In the genomic region with DNA sequence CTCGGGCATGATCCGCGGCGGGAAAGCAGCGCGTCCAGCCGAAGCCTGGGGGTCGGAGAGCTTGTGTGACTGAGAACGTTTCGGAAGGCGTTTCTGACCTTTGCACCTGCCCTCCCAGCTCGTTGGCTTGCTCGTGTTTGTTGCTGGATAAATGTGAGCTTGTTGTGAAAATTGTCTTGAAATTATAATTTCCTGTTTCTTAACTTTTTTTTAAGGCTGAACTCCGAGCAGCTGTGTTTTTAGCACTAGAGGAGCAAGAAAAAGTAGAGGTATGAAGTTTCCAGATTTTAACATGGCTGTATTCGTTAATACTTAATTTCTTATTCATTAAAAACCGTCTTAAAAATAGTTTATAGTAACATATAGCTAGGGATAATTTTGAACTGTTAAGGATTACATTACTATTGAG, we compare ENCODE assay signal across 7 cellular contexts. TPM values are rescaled to one million over a fixed set of nuclear protein-coding genes. Genes with fewer than 3 reads are reported as not detected.
A peak's percentile ranks its signal among the peaks of the same experiment; 100 is the strongest.
DNase-seq lines count a peak whose midpoint lies in the region; ATAC-seq, FAIRE-seq and TF ChIP-seq lines count a peak whose summit lies in the region.

No MANE protein-coding gene starts in this region.

- H2AK5ac ChIP-seq in H9 (ENCODE audit: insufficient read length, low read length): no peak overlapping the region

- H3K18ac ChIP-seq in H9 (ENCODE audit: insufficient read length, low read depth, low read length): no peak overlapping the region

- H3K36me3 Mint-ChIP-seq in H9 (ENCODE audit: insufficient read depth in 1 of 3, low read depth in 3 of 3): peaks cover 14 to 41% (median 36%) of the 10 kb centered on the region in 3 experiments

- H3K4me2 ChIP-seq in H9 (ENCODE audit: insufficient read depth, insufficient read length, low read length): peak overlapping the region; percentile 92

- no peak overlapping the region for H3T11ph ChIP-seq in H9 (ENCODE audit: low read length)

- TF ChIP-seq CTCF in H9 (conservative IDR thresholded peaks at IDR 0.05) (no peak), RWPE1 (conservative IDR thresholded peaks at IDR 0.05; ENCODE audit: low read depth) (no peak), esophagus squamous epithelium (IDR thresholded peaks at IDR 0.05) (no peak), pancreas (IDR thresholded peaks at IDR 0.05) (no peak), GM13977 (IDR thresholded peaks at IDR 0.05; ENCODE audit: extremely low read depth, insufficient read depth, missing control alignments) (no peak)

- no peak overlapping the region for H2BK20ac ChIP-seq in H9 (ENCODE audit: low read depth, low read length, poor library complexity, severe bottlenecking)

- H3K4me1 Mint-ChIP-seq in H9: peaks cover 21 to 25% of the 10 kb centered on the region in 2 experiments

- CTCF ChIA-PET in RWPE1 (lab: Yijun Ruan, JAX): interaction anchor here (1.6 to 2.1 kb wide), 2 partner anchors 142 to 143 kb away, joined by 4 to 5 read pairs; no protein-coding TSS in a partner anchor

- POLR2A ChIA-PET in RWPE1 (lab: Yijun Ruan, JAX; ENCODE audit: low non-redundant PET): interaction anchor here (0.6 kb wide), 1 partner anchor 12 kb away, joined by 3 read pairs; no protein-coding TSS in a partner anchor

- no peak overlapping the region for H4K91ac ChIP-seq in H9 (ENCODE audit: insufficient read length, low read depth, low read length)

- H3K9me3 Mint-ChIP-seq in H9: no peaks in the 10 kb centered on the region

- H3K14ac ChIP-seq in H9 (ENCODE audit: insufficient read depth, low read length): no peak overlapping the region

- peak overlapping the region; percentile 87 for H3K9ac ChIP-seq in H9 (ENCODE audit: extremely low read depth, insufficient read length, low read length)

- no peak for TF ChIP-seq POLR2A in esophagus squamous epithelium (IDR thresholded peaks at IDR 0.05)

- DNase-seq in H9 (no peak), RWPE1 (ENCODE audit: low spot score) (no peak), esophagus squamous epithelium (lab: John Stamatoyannopoulos, UW) (no peak), pancreas (no peak), middle frontal gyrus (ENCODE audit: extremely low spot score, low spot score) (no peak), GM13977 (ENCODE audit: low spot score) (no peak)

- no peak overlapping the region for H3K56ac ChIP-seq in H9 (ENCODE audit: insufficient read length, low read depth, low read length)

- H3K27me3 Mint-ChIP-seq in H9 (ENCODE audit: low read depth): no peaks in the 10 kb centered on the region

- H2BK15ac ChIP-seq in H9 (ENCODE audit: low read depth, low read length): no peak overlapping the region

- H3K79me1 ChIP-seq in H9 (ENCODE audit: insufficient read depth, low read depth, low read length, poor library complexity, severe bottlenecking): peaks cover 9% of the 10 kb centered on the region

- no peak overlapping the region for H3K27ac ChIP-seq in H9 (ENCODE audit: insufficient read length, low read depth, low read length)
- H3K27ac ChIP-seq in RWPE1: peak overlapping the region; percentile 81
- peak overlapping the region; percentile 71 to 86 (median 82) for H3K27ac ChIP-seq in esophagus squamous epithelium
- H3K27ac ChIP-seq in pancreas: peak overlapping the region in 3 of 4 donors; percentile 43 to 60 (median 50)

- H4K5ac ChIP-seq in H9 (ENCODE audit: insufficient read length, low read depth, low read length): no peak overlapping the region

- H3K27me3 ChIP-seq in H9 (ENCODE audit: insufficient read depth, low read length) (no peaks in the 10 kb centered on the region), esophagus squamous epithelium (no peaks in the 10 kb centered on the region), pancreas (no peaks in the 10 kb centered on the region)

- intact Hi-C loops in esophagus squamous epithelium (cut with DNase I) (loop anchor here (10.0 kb wide), 1 partner anchor 225 kb away; no protein-coding TSS in a partner anchor), pancreas (cut with DNase I) (loop anchor here in 1 of 3 donors (10.0 kb wide), 1 partner anchor 225 kb away; no protein-coding TSS in a partner anchor)

- no peak overlapping the region for H2BK120ac ChIP-seq in H9 (ENCODE audit: low read depth, low read length, poor library complexity, severe bottlenecking)

- H4K8ac ChIP-seq in H9 (replicated peaks; ENCODE audit: insufficient read length, low read depth, low read length): no peak overlapping the region

- H4K20me1 ChIP-seq in H9 (ENCODE audit: control insufficient read depth, insufficient read depth, insufficient read length): no peaks in the 10 kb centered on the region

- no peak overlapping the region for H2BK12ac ChIP-seq in H9 (ENCODE audit: insufficient read length, low read depth, low read length)

- in situ Hi-C loops in GM13977 (cut with MboI; ENCODE audit: low pct_unique_long_range_greater_than_20kb, low sequenced_read_pairs, unreplicated experiment): loop anchor here (10.0 kb wide), 1 partner anchor 135 kb away; no protein-coding TSS in a partner anchor

- H3K23me2 ChIP-seq in H9 (ENCODE audit: insufficient read length, low read depth, low read length, poor library complexity, severe bottlenecking): peaks cover 8% of the 10 kb centered on the region

- peaks cover 11% of the 10 kb centered on the region; the same call in 1 of the 2 replicates for H3K79me2 ChIP-seq in H9 (ENCODE audit: insufficient read depth, low read length)

- peak overlapping the region; percentile 85 to 94 for H3K4me3 Mint-ChIP-seq in H9

- H3K9me3 ChIP-seq in H9 (ENCODE audit: control insufficient read depth, low read depth, low read length): no peaks in the 10 kb centered on the region
- no peaks in the 10 kb centered on the region for H3K9me3 ChIP-seq in esophagus squamous epithelium
- H3K9me3 ChIP-seq in pancreas: no peaks in the 10 kb centered on the region

- no peak overlapping the region for H2AFZ ChIP-seq in H9 (ENCODE audit: low read length)

- no peak overlapping the region for H2BK5ac ChIP-seq in H9 (ENCODE audit: insufficient read length, low read length)

- H3K4me3 ChIP-seq in esophagus squamous epithelium: peak overlapping the region; percentile 90 to 99 (median 96)
- peak overlapping the region; percentile 83 to 99 (median 98) for H3K4me3 ChIP-seq in pancreas

- H3K4me1 ChIP-seq in H9 (ENCODE audit: insufficient read depth, low read length) (peaks cover 4% of the 10 kb centered on the region; the same call in 1 of the 2 replicates), esophagus squamous epithelium (peaks cover 0 to 33% (median 16%) of the 10 kb centered on the region in 3 donors), pancreas (peaks cover 0 to 8% (median 7%) of the 10 kb centered on the region in 3 donors)

- H3K36me3 ChIP-seq in esophagus squamous epithelium (peaks cover 0 to 8% (median 0%) of the 10 kb centered on the region in 3 donors), pancreas (no peaks in the 10 kb centered on the region)

- no CpG with 5 or more reads among the region's 16 CpGs for WGBS in H9 (ENCODE audit: extremely low coverage, insufficient read length, low lambda C conversion rate)
- 2 to 4% methylated on average over 9 to 14 of the region's 16 CpGs for WGBS in esophagus squamous epithelium, 2 donors
- WGBS in pancreas, 2 donors: 0 to 1% methylated on average over 16 of the region's 16 CpGs

- FAIRE-seq in pancreas (lab: Jason Lieb, UNC): no peak

- ATAC-seq in pancreas (peak in 1 of 4 donors; percentile 12), GM21423 (IDR thresholded peaks at IDR 0.05; ENCODE audit: unreplicated experiment) (no peak)

- H3K23ac ChIP-seq in H9 (ENCODE audit: insufficient read length, low read depth, low read length): no peak overlapping the region

- peak overlapping the region in 2 of 3 experiments; percentile 68 to 80; a peak in 3 of 7 replicates for H3K27ac Mint-ChIP-seq in H9

- no peak overlapping the region for H3K4ac ChIP-seq in H9 (ENCODE audit: low read depth, low read length)

RNA-seq across cellular contexts. Expression of a gene that starts 0.7 kb away (rescaled TPM):
- 33.6 and 35.4 TPM in 2 replicates for total RNA-seq in H9 (2021)
- 10 to 100 TPM; 13.0 to 18.6 (median 13.3) TPM for total RNA-seq in esophagus squamous epithelium
- total RNA-seq in pancreas: 10 to 100 TPM in 1 of 6 donors, 1 to 10 TPM in 5; 4.4 to 11.9 (median 6.4) TPM
- polyA plus RNA-seq in pancreas: 10 to 100 TPM in 1 of 2 donors, 1 to 10 TPM in 1; 5.7 to 10.1 TPM

RNA-seq across cellular contexts. Expression of a gene that starts 43.5 kb away (rescaled TPM):
- 28.2 and 29.2 TPM in 2 replicates for total RNA-seq in H9 (2021)
- 10 to 100 TPM; 29.1 to 56.7 (median 41.2) TPM for total RNA-seq in esophagus squamous epithelium
- total RNA-seq in pancreas: 10 to 100 TPM; 25.2 to 55.2 (median 37.0) TPM
- polyA plus RNA-seq in pancreas: 10 to 100 TPM; 25.7 to 61.4 TPM
